ENCODE assay signal across 20 cellular contexts in the genomic region with DNA sequence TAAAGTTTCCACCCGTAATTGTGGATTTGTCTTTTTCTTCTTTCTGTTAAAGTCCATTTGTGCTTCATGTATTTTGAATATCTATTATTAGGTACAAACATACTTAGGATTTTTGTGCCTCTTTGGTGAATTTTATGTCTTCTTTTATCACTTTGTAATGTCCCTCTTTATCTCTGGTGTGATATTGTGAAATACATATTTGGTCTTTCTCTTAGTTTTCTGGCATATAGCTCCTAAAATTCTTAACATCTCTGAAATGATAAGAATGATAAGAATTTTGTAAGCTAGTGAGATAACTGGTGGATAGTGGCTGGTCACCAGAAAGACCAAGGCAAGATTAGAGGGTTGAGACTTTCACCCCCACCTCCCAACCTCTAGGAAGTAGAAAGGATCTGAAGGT.
"Had no signal": no experiment of that assay in that cellular context is flagged by ENCODE, and none has a peak within 500 bp of the region (broad histone marks: within the 10 kb centered on the region; RNA-seq: fewer than 3 reads in every experiment).

No MANE protein-coding gene starts in this region.

- H3K4me1 Mint-ChIP-seq: memory B cell; naive thymus-derived CD4-positive, alpha-beta T cell had no signal

- DNase-seq: cerebellar nuclear complex; colonic mucosa; dermis blood vessel endothelial cell; heart right ventricle; hypothalamus; left cardiac atrium; left ventricle myocardium inferior; lower lobe of right lung; naive thymus-derived CD4-positive, alpha-beta T cell; psoas muscle; retina; stimulated activated CD4-positive, alpha-beta T cell treated with anti-CD3 and anti-CD28 coated beads, Interleukin-12 subunit alpha, Interleukin-12 subunit beta, amount 100 ng/mL, for 4 hours; stimulated activated naive CD4-positive, alpha-beta T cell; stomach; substantia nigra; transverse colon had no signal

- H3K4me3 Mint-ChIP-seq: memory B cell; naive thymus-derived CD4-positive, alpha-beta T cell had no signal

- ATAC-seq: heart right ventricle; left cardiac atrium; lower lobe of right lung; naive thymus-derived CD4-positive, alpha-beta T cell; psoas muscle; sciatic nerve had no signal

- H3K36me3 Mint-ChIP-seq: memory B cell; naive thymus-derived CD4-positive, alpha-beta T cell had no signal

- H3K27ac Mint-ChIP-seq: memory B cell; naive thymus-derived CD4-positive, alpha-beta T cell had no signal

- FAIRE-seq: frontal cortex, keratinocyte had no signal
